ENCODE assay signal across 2 cellular contexts in genomic region chr1:99772809-99773208, GRCh38.
TF ChIP-seq lines count a peak whose summit lies in the region.

No MANE protein-coding gene starts in this region.

TF ChIP-seq in HCT116, 20 proteins besides CTCF, POLR2A, EP300 and RAD21:
- no peak for TF ChIP-seq ELF1 (IDR thresholded peaks at IDR 0.05; ENCODE audit: borderline replicate concordance, low read depth)

TF ChIP-seq in K562, 482 proteins besides CTCF, POLR2A, EP300 and RAD21:
- TF ChIP-seq PKNOX1 (IDR thresholded peaks at IDR 0.05), result peak; percentile 67
- TF ChIP-seq, protein P1, sequence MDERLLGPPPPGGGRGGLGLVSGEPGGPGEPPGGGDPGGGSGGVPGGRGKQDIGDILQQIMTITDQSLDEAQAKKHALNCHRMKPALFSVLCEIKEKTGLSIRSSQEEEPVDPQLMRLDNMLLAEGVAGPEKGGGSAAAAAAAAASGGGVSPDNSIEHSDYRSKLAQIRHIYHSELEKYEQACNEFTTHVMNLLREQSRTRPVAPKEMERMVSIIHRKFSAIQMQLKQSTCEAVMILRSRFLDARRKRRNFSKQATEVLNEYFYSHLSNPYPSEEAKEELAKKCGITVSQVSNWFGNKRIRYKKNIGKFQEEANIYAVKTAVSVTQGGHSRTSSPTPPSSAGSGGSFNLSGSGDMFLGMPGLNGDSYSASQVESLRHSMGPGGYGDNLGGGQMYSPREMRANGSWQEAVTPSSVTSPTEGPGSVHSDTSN (CRISPR knock-in tag; IDR thresholded peaks at IDR 0.05; ENCODE audit: low read depth), result no peak
- TF ChIP-seq, protein P1 (tag; conservative IDR thresholded peaks at IDR 0.05; ENCODE audit: low read depth), result 0 out of 2 replicates have a peak, but pooled peaks have one; percentile 23
- TF ChIP-seq ZNF592 (IDR thresholded peaks at IDR 0.05), result no peak
- no peak for TF ChIP-seq NONO (IDR thresholded peaks at IDR 0.05; ENCODE audit: low read depth in 2 of 2, low read length in 1 of 2)
- TF ChIP-seq C11orf30 (IDR thresholded peaks at IDR 0.05; ENCODE audit: low read depth), result peak; percentile 37
- no peak for TF ChIP-seq ZNF407 (IDR thresholded peaks at IDR 0.05; ENCODE audit: low read depth)
- TF ChIP-seq PHF21A (IDR thresholded peaks at IDR 0.05; ENCODE audit: borderline replicate concordance, low read depth), result no peak
- no peak for TF ChIP-seq ARNT (IDR thresholded peaks at IDR 0.05)
- TF ChIP-seq ZNF184 (CRISPR knock-in tag; IDR thresholded peaks at IDR 0.05), result no peak
- peak; percentile 70 for TF ChIP-seq NFE2 (IDR thresholded peaks at IDR 0.05; ENCODE audit: low read depth)
- TF ChIP-seq CEBPB (tag; IDR thresholded peaks at IDR 0.05), result peak; percentile 68
- TF ChIP-seq EHMT2 (IDR thresholded peaks at IDR 0.05), result no peak
- no peak for TF ChIP-seq NR2F6 (CRISPR knock-in tag; IDR thresholded peaks at IDR 0.05)
- no peak for TF ChIP-seq FOXO4 (CRISPR knock-in tag; IDR thresholded peaks at IDR 0.05)
